ENCODE assay signal across 2 cellular contexts in the genomic region with DNA sequence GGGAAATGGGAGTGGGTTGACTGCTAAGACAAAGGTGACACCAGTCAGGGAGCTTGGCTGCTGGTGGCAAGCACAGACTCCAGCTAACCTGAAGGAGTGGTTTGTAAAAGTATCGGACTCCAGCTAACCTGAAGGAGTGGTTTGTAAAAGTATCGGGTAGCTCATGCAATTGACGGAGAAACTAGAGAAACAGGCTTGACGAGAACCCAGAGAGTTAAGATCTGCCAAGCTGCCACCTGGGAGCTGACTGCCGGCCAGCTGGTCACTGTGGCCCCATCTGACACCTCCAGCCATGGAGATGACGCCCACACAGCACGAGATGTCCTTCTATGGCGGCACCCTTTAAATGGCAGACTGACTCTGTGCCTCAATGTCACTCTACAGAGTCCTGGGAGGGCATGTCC.
A peak's percentile ranks its signal among the peaks of the same experiment; 100 is the strongest.
TF ChIP-seq lines count a peak whose summit lies in the region.

No MANE protein-coding gene starts in this region.

TF ChIP-seq in Ishikawa, 13 proteins besides CTCF, POLR2A, EP300 and RAD21:
- TF ChIP-seq TCF12 (IDR thresholded peaks at IDR 0.05; ENCODE audit: low read depth), result peak; percentile 94
- TF ChIP-seq FOXM1 (IDR thresholded peaks at IDR 0.05; ENCODE audit: borderline replicate concordance, low read depth), result no peak
- TF ChIP-seq EGR1 (IDR thresholded peaks at IDR 0.05), result peak; percentile 89
- TF ChIP-seq CREB1 (IDR thresholded peaks at IDR 0.05; ENCODE audit: low read depth), result 0 out of 2 replicates have a peak, but pooled peaks have one; percentile 22
- no peak for TF ChIP-seq ZBTB7A (IDR thresholded peaks at IDR 0.05; ENCODE audit: low read depth)
- peak; percentile 93 for TF ChIP-seq NFIC (IDR thresholded peaks at IDR 0.05)
- peak; percentile 54 for TF ChIP-seq TEAD4 (IDR thresholded peaks at IDR 0.05)
- TF ChIP-seq YY1 (IDR thresholded peaks at IDR 0.05; ENCODE audit: low read depth), result peak; percentile 75
- TF ChIP-seq, protein P1, sequence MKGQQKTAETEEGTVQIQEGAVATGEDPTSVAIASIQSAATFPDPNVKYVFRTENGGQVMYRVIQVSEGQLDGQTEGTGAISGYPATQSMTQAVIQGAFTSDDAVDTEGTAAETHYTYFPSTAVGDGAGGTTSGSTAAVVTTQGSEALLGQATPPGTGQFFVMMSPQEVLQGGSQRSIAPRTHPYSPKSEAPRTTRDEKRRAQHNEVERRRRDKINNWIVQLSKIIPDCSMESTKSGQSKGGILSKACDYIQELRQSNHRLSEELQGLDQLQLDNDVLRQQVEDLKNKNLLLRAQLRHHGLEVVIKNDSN (IDR thresholded peaks at IDR 0.05), result peak; percentile 39; the same call in 1 of the 2 replicates
- TF ChIP-seq, protein P2, sequence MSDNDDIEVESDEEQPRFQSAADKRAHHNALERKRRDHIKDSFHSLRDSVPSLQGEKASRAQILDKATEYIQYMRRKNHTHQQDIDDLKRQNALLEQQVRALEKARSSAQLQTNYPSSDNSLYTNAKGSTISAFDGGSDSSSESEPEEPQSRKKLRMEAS (IDR thresholded peaks at IDR 0.05), result peak; percentile 89
- TF ChIP-seq TAF1 (IDR thresholded peaks at IDR 0.05; ENCODE audit: low read depth), result no peak
- peak; percentile 59; the same call in 1 of the 2 replicates for TF ChIP-seq CEBPB (IDR thresholded peaks at IDR 0.05)
- TF ChIP-seq, protein P3, sequence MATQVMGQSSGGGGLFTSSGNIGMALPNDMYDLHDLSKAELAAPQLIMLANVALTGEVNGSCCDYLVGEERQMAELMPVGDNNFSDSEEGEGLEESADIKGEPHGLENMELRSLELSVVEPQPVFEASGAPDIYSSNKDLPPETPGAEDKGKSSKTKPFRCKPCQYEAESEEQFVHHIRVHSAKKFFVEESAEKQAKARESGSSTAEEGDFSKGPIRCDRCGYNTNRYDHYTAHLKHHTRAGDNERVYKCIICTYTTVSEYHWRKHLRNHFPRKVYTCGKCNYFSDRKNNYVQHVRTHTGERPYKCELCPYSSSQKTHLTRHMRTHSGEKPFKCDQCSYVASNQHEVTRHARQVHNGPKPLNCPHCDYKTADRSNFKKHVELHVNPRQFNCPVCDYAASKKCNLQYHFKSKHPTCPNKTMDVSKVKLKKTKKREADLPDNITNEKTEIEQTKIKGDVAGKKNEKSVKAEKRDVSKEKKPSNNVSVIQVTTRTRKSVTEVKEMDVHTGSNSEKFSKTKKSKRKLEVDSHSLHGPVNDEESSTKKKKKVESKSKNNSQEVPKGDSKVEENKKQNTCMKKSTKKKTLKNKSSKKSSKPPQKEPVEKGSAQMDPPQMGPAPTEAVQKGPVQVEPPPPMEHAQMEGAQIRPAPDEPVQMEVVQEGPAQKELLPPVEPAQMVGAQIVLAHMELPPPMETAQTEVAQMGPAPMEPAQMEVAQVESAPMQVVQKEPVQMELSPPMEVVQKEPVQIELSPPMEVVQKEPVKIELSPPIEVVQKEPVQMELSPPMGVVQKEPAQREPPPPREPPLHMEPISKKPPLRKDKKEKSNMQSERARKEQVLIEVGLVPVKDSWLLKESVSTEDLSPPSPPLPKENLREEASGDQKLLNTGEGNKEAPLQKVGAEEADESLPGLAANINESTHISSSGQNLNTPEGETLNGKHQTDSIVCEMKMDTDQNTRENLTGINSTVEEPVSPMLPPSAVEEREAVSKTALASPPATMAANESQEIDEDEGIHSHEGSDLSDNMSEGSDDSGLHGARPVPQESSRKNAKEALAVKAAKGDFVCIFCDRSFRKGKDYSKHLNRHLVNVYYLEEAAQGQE (IDR thresholded peaks at IDR 0.05; ENCODE audit: low read depth), result no peak

TF ChIP-seq in H1, 55 proteins besides CTCF, POLR2A, EP300 and RAD21:
- TF ChIP-seq PHF8 (conservative IDR thresholded peaks at IDR 0.05; ENCODE audit: low read depth, low read length) (no peak), SIX5 (IDR thresholded peaks at IDR 0.05; ENCODE audit: low read depth, low read length) (no peak), ASH2L (IDR thresholded peaks at IDR 0.05; ENCODE audit: low read length) (peak; percentile 33), GTF2F1 (IDR thresholded peaks at IDR 0.05; ENCODE audit: borderline replicate concordance, low read depth, low read length) (no peak), CREB1 (IDR thresholded peaks at IDR 0.05) (no peak), GABPA (IDR thresholded peaks at IDR 0.05; ENCODE audit: borderline replicate concordance, insufficient read depth, low read length) (no peak), POLR2AphosphoS5 (IDR thresholded peaks at IDR 0.05; ENCODE audit: low read depth, low read length) (no peak), JUND (IDR thresholded peaks at IDR 0.05; ENCODE audit: low read length) (no peak), TAF1 (IDR thresholded peaks at IDR 0.05; ENCODE audit: low read depth, low read length) (no peak), SP1 (IDR thresholded peaks at IDR 0.05; ENCODE audit: low read depth, low read length) (0 out of 2 replicates have a peak, but pooled peaks have one; percentile 28), CHD2 (IDR thresholded peaks at IDR 0.05; ENCODE audit: low read length) (no peak)
- TF ChIP-seq, protein P4, sequence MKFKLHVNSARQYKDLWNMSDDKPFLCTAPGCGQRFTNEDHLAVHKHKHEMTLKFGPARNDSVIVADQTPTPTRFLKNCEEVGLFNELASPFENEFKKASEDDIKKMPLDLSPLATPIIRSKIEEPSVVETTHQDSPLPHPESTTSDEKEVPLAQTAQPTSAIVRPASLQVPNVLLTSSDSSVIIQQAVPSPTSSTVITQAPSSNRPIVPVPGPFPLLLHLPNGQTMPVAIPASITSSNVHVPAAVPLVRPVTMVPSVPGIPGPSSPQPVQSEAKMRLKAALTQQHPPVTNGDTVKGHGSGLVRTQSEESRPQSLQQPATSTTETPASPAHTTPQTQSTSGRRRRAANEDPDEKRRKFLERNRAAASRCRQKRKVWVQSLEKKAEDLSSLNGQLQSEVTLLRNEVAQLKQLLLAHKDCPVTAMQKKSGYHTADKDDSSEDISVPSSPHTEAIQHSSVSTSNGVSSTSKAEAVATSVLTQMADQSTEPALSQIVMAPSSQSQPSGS (IDR thresholded peaks at IDR 0.05; ENCODE audit: low read length), result no peak
- TF ChIP-seq, protein P5, sequence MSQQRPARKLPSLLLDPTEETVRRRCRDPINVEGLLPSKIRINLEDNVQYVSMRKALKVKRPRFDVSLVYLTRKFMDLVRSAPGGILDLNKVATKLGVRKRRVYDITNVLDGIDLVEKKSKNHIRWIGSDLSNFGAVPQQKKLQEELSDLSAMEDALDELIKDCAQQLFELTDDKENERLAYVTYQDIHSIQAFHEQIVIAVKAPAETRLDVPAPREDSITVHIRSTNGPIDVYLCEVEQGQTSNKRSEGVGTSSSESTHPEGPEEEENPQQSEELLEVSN (IDR thresholded peaks at IDR 0.05), result no peak
